7 cellular contexts compared by ENCODE assay signal in genomic region chr6:26581164-26581915, GRCh38.
"Had no signal": no experiment of that assay in that cellular context is flagged by ENCODE, and none has a peak within 500 bp of the region (broad histone marks: within the 10 kb centered on the region; RNA-seq: fewer than 3 reads in every experiment).

No MANE protein-coding gene starts in this region.

- H3K4me3 ChIP-seq: GM23338 had no signal

- ATAC-seq: GM23338 had no signal

- H3K27ac Mint-ChIP-seq: GM23338, H9 had no signal

- DNase-seq: H9, HCEC 1CT, IMR-90, KBM-7 had no signal

- H2AFZ ChIP-seq: GM23338 had no signal

- H3K4me3 Mint-ChIP-seq: GM23338 had no signal

- H3K4me2 ChIP-seq: GM23338 had no signal

- FAIRE-seq: H1, H54 had no signal
